ENCODE assay signal across 13 cellular contexts in the genomic region with DNA sequence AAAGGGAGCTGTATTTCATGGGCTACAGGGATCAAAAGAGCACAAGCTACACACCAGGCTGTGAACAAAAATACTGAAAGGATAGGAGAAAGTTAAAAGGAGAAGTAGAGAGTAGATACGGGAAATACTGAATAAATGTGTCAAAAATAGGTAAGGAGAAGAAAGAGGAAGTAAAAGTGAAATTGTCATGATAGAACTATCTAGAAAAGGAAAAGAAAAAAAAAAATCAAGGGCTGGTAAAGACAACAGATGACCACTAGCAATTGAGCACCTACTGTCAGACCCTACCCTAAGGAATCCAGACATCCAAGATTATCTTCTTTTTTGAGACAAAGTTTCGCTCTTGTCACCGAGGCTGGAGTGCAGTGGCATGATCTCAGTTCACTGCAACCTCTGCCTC. TPM values are rescaled to one million over a fixed set of nuclear protein-coding genes. Genes with fewer than 3 reads are reported as not detected.
DNase-seq lines count a peak whose midpoint lies in the region; ATAC-seq and TF ChIP-seq lines count a peak whose summit lies in the region.
"Had no signal": no experiment of that assay in that cellular context is flagged by ENCODE, and none has a peak within 500 bp of the region (broad histone marks: within the 10 kb centered on the region; RNA-seq: fewer than 3 reads in every experiment).

No MANE protein-coding gene starts in this region.

- H3K4me3 ChIP-seq in HL-60 (replicated peaks; ENCODE audit: insufficient read depth, low read length), result no peak overlapping the region
- H3K4me3 ChIP-seq in mucosa of descending colon, result no peak overlapping the region
- no peak overlapping the region for H3K4me3 ChIP-seq in heart right ventricle
- H3K4me3 ChIP-seq: ovary had no signal

- H3K9me3 ChIP-seq in mucosa of descending colon (no peaks in the 10 kb centered on the region), heart right ventricle (no peaks in the 10 kb centered on the region)
- H3K9me3 ChIP-seq: ovary had no signal

- 68 to 80% methylated on average over 3 of the region's 3 CpGs for WGBS in heart right ventricle, 2 donors

- H3K36me3 ChIP-seq in mucosa of descending colon (ENCODE audit: low read depth), result no peaks in the 10 kb centered on the region
- H3K36me3 ChIP-seq in heart right ventricle, result no peaks in the 10 kb centered on the region
- H3K36me3 ChIP-seq: ovary had no signal

- H3K4me1 Mint-ChIP-seq in stimulated activated effector memory CD8-positive, alpha-beta T cell treated with anti-CD3 and anti-CD28 coated beads, Interleukin-12 subunit alpha, Interleukin-12 subunit beta, amount 100 ng/mL, for 72 hours, result peaks cover 1% of the 10 kb centered on the region

- peaks cover 5% of the 10 kb centered on the region for H3K27me3 ChIP-seq in HL-60 (ENCODE audit: insufficient read depth, poor library complexity, severe bottlenecking)
- H3K27me3 ChIP-seq in layer of hippocampus (ENCODE audit: control insufficient read depth, insufficient read depth, low read length), result peaks cover 2% of the 10 kb centered on the region
- H3K27me3 ChIP-seq in heart right ventricle, result peaks cover 0 to 64% (median 36%) of the 10 kb centered on the region in 7 donors
- H3K27me3 ChIP-seq: ovary had no signal

- H3K27ac ChIP-seq in HL-60 (replicated peaks) (peak overlapping the region; percentile 33), layer of hippocampus (ENCODE audit: low read depth, low read length) (peak overlapping the region; percentile 9), heart right ventricle (peak overlapping the region in 1 of 10 donors; percentile 60)
- H3K27ac ChIP-seq: ovary had no signal

- H3K27ac Mint-ChIP-seq in stimulated activated effector memory CD8-positive, alpha-beta T cell treated with anti-CD3 and anti-CD28 coated beads, Interleukin-12 subunit alpha, Interleukin-12 subunit beta, amount 100 ng/mL, for 72 hours, result no peak overlapping the region

- TF ChIP-seq CTCF in HL-60 (IDR thresholded peaks at IDR 0.05; ENCODE audit: insufficient read depth, low read length) (no peak), mucosa of descending colon (IDR thresholded peaks at IDR 0.05) (no peak), heart right ventricle (IDR thresholded peaks at IDR 0.05) (no peak)

- peak; percentile 67 for ATAC-seq in GM18870 (IDR thresholded peaks at IDR 0.05; ENCODE audit: unreplicated experiment)
- peak; percentile 42 for ATAC-seq in HG02610 (IDR thresholded peaks at IDR 0.05; ENCODE audit: unreplicated experiment)
- no peak for ATAC-seq in stimulated activated effector memory CD8-positive, alpha-beta T cell treated with anti-CD3 and anti-CD28 coated beads, Interleukin-12 subunit alpha, Interleukin-12 subunit beta, amount 100 ng/mL, for 72 hours
- no peak for ATAC-seq in mucosa of descending colon
- no peak for ATAC-seq in heart right ventricle

- DNase-seq in HL-60 (ENCODE audit: low read depth in 1 of 2, low spot score in 1 of 2) (no peak), mucosa of descending colon (no peak), heart right ventricle (no peak)
- no peak for DNase-seq in activated naive CD4-positive, alpha-beta T cell treated with Interleukin-2 at 50 U/mL for 16 hours
- DNase-seq in stimulated activated effector memory CD8-positive, alpha-beta T cell treated with anti-CD3 and anti-CD28 coated beads, Interleukin-12 subunit alpha, Interleukin-12 subunit beta, amount 100 ng/mL, for 72 hours (ENCODE audit: low spot score in 2 of 2), result no peak
- DNase-seq: activated effector memory CD4-positive, alpha-beta T cell treated with anti-CD3 and anti-CD28 coated beads, Interleukin-2, amount 50 U/mL, for 16 hours; effector CD8-positive, alpha-beta T cell; NCI-H2171; ovary had no signal

- no peaks in the 10 kb centered on the region for H3K9me3 Mint-ChIP-seq in stimulated activated effector memory CD8-positive, alpha-beta T cell treated with anti-CD3 and anti-CD28 coated beads, Interleukin-12 subunit alpha, Interleukin-12 subunit beta, amount 100 ng/mL, for 72 hours

- H3K36me3 Mint-ChIP-seq in stimulated activated effector memory CD8-positive, alpha-beta T cell treated with anti-CD3 and anti-CD28 coated beads, Interleukin-12 subunit alpha, Interleukin-12 subunit beta, amount 100 ng/mL, for 72 hours, result no peaks in the 10 kb centered on the region

- no peak overlapping the region for H3K4me3 Mint-ChIP-seq in stimulated activated effector memory CD8-positive, alpha-beta T cell treated with anti-CD3 and anti-CD28 coated beads, Interleukin-12 subunit alpha, Interleukin-12 subunit beta, amount 100 ng/mL, for 72 hours

- H3K4me1 ChIP-seq in mucosa of descending colon (ENCODE audit: low read depth) (peaks cover 15% of the 10 kb centered on the region), heart right ventricle (peaks cover 0 to 58% (median 0%) of the 10 kb centered on the region in 9 donors)

- intact Hi-C loops in mucosa of descending colon (cut with DNase I, micrococcal nuclease), result no loop called here
- intact Hi-C loops in heart right ventricle (cut with DNase I), result no loop called here

RNA-seq across cellular contexts. Expression of a gene that starts 4.8 kb away (rescaled TPM):
- total RNA-seq in mucosa of descending colon (10 to 100 TPM; 13.5 to 35.2 (median 32.6) TPM), heart right ventricle (1 to 10 TPM in 3 of 10 donors, under 1 TPM in 7; 0.26 to 2.8 (median 0.66) TPM)
- under 1 TPM; 0.17 to 0.59 TPM for polyA plus RNA-seq in heart right ventricle
- total RNA-seq: Daoy had no signal

Comparison
In these comparisons a context has a peak if more than half of its experiments do, and no peak if none do; other contexts are left out.
1. ATAC-seq: peak in GM18870 (single experiment) and HG02610 (single experiment); none in stimulated activated effector memory CD8-positive, alpha-beta T cell treated with anti-CD3 and anti-CD28 coated beads, Interleukin-12 subunit alpha, Interleukin-12 subunit beta, amount 100 ng/mL, for 72 hours (single experiment), mucosa of descending colon (single experiment) and heart right ventricle (0 of 8).